ENCODE assay signal across 26 cellular contexts in the genomic region with DNA sequence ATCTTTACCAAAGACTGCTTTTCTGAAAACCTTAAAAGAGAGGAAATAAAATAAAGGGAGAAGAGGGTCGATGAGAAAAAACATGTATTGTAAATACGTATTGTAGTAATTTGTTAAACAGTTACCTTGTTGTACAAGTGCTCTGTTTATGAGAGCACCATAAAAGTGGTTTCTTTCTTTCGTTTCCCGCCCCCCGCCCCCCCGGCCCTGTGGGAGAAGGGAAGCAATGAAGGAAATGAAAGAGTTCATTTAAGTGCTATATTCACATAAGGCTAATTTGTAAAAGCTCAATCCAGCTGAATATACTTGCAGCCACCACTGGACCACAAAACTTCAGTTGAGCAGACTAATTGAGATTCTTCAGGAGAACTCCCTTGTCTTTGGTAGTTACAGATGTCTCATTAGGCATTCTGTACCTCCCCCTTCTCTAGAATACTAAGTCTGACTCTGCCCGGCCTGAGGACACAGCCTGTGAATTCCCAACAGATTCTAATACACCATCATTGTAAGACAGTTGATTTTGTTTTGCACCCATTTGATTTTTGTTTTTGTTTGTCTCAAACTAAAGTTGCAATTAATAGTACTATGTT.
A peak's percentile ranks its signal among the peaks of the same experiment; 100 is the strongest.
DNase-seq lines count a peak whose midpoint lies in the region; ATAC-seq and TF ChIP-seq lines count a peak whose summit lies in the region.
"Had no signal": no experiment of that assay in that cellular context is flagged by ENCODE, and none has a peak within 500 bp of the region (broad histone marks: within the 10 kb centered on the region; RNA-seq: fewer than 3 reads in every experiment).

No MANE protein-coding gene starts in this region.

- POLR2A ChIA-PET in WTC11 (lab: Charles Lee): interaction anchor here (0.7 kb wide), 1 partner anchor 110 kb away, joined by 3 read pairs; no protein-coding TSS in a partner anchor

- no peak overlapping the region for H3K4me3 ChIP-seq in neuronal stem cell (ENCODE audit: low read length in 2 of 2)
- H3K4me3 ChIP-seq: ascending aorta, lower lobe of right lung had no signal

- peaks cover 25% of the 10 kb centered on the region for H3K36me3 Mint-ChIP-seq in WTC11
- no peaks in the 10 kb centered on the region for H3K36me3 Mint-ChIP-seq in activated T-cell treated with anti-CD3 and anti-CD28 coated beads, Interleukin-2, amount 50 U/mL, for 72 hours (ENCODE audit: insufficient read depth in 2 of 2)

- H3K4me2 ChIP-seq in neuronal stem cell (ENCODE audit: insufficient read depth, low read length, poor library complexity, severe bottlenecking): no peak overlapping the region

- WGBS in neuronal stem cell (ENCODE audit: extremely low coverage in 2 of 2, insufficient read length in 2 of 2, insufficient replicate concordance in 1 of 2), 2 donors: 100% methylated on average over 2 of the region's 7 CpGs

- H3K4me3 Mint-ChIP-seq in WTC11: no peak overlapping the region
- no peak overlapping the region for H3K4me3 Mint-ChIP-seq in activated T-cell treated with anti-CD3 and anti-CD28 coated beads, Interleukin-2, amount 50 U/mL, for 72 hours
- H3K4me3 Mint-ChIP-seq: CD8-positive, alpha-beta T cell; naive B cell had no signal

- H2BK5ac ChIP-seq in neuronal stem cell (ENCODE audit: low read length): no peak overlapping the region

- TF ChIP-seq CTCF in WTC11 (IDR thresholded peaks at IDR 0.05): no peak

- no peak overlapping the region for H2BK12ac ChIP-seq in neuronal stem cell (ENCODE audit: low read length)

- H3K27ac Mint-ChIP-seq in WTC11: no peak overlapping the region; the same call in 1 of the 2 replicates
- H3K27ac Mint-ChIP-seq in activated T-cell treated with anti-CD3 and anti-CD28 coated beads, Interleukin-2, amount 50 U/mL, for 72 hours: no peak overlapping the region
- H3K27ac Mint-ChIP-seq: CD8-positive, alpha-beta T cell had no signal

- no peak overlapping the region for H2BK120ac ChIP-seq in neuronal stem cell (ENCODE audit: low read depth, low read length)

- no peaks in the 10 kb centered on the region for H3K27me3 Mint-ChIP-seq in WTC11 (ENCODE audit: low read depth)
- no peaks in the 10 kb centered on the region for H3K27me3 Mint-ChIP-seq in activated T-cell treated with anti-CD3 and anti-CD28 coated beads, Interleukin-2, amount 50 U/mL, for 72 hours (ENCODE audit: low read depth)
- H3K27me3 Mint-ChIP-seq: naive B cell had no signal

- no peak overlapping the region for H4K91ac ChIP-seq in neuronal stem cell (ENCODE audit: low read depth, low read length, poor library complexity)

- no peaks in the 10 kb centered on the region for H3K9me3 Mint-ChIP-seq in WTC11
- no peaks in the 10 kb centered on the region for H3K9me3 Mint-ChIP-seq in activated T-cell treated with anti-CD3 and anti-CD28 coated beads, Interleukin-2, amount 50 U/mL, for 72 hours
- H3K9me3 Mint-ChIP-seq: CD8-positive, alpha-beta T cell; naive B cell had no signal

- no peak overlapping the region for H3K27ac ChIP-seq in neuronal stem cell (replicated peaks; ENCODE audit: low read length)
- H3K27ac ChIP-seq: ascending aorta, lower lobe of right lung, RWPE1 had no signal

- H3K36me3 ChIP-seq in neuronal stem cell (replicated peaks in 1 of 2; ENCODE audit: control insufficient read depth in 2 of 2, insufficient read depth in 2 of 2, low read length in 2 of 2): peaks cover 2 to 46% of the 10 kb centered on the region in 2 donors
- H3K36me3 ChIP-seq: ascending aorta had no signal

- H3K23ac ChIP-seq in neuronal stem cell (ENCODE audit: low read depth, low read length, poor library complexity): no peak overlapping the region

- H3K4me1 Mint-ChIP-seq in WTC11: peaks cover 6% of the 10 kb centered on the region
- peaks cover 6% of the 10 kb centered on the region for H3K4me1 Mint-ChIP-seq in activated T-cell treated with anti-CD3 and anti-CD28 coated beads, Interleukin-2, amount 50 U/mL, for 72 hours (ENCODE audit: low read depth)

- no peak overlapping the region for H2BK15ac ChIP-seq in neuronal stem cell (ENCODE audit: low read length)

- CTCF ChIA-PET in WTC11 (lab: Charles Lee): no interaction called here

- no peak overlapping the region for H4K8ac ChIP-seq in neuronal stem cell (ENCODE audit: low read depth, low read length)

- no peaks in the 10 kb centered on the region for H3K4me1 ChIP-seq in neuronal stem cell (ENCODE audit: control insufficient read depth in 2 of 2, insufficient read depth in 1 of 2, low read depth in 1 of 2, low read length in 2 of 2)
- H3K4me1 ChIP-seq: ascending aorta, lower lobe of right lung had no signal

- H3K79me1 ChIP-seq in neuronal stem cell (ENCODE audit: low read depth, low read length): no peaks in the 10 kb centered on the region

- H2AK5ac ChIP-seq in neuronal stem cell (ENCODE audit: low read depth, low read length): no peak overlapping the region

- no peak overlapping the region for H3K4ac ChIP-seq in neuronal stem cell (ENCODE audit: low read length)

- H3K9ac ChIP-seq in neuronal stem cell (ENCODE audit: low read depth, low read length, poor library complexity): no peak overlapping the region

- ATAC-seq in WTC11 (peak; percentile 50; the same call in 1 of the 2 replicates), GM18907 (IDR thresholded peaks at IDR 0.05; ENCODE audit: unreplicated experiment) (no peak)
- ATAC-seq in activated T-cell treated with anti-CD3 and anti-CD28 coated beads, Interleukin-2, amount 50 U/mL, for 72 hours (replicated peaks in 1 of 2): no peak
- ATAC-seq: CD8-positive, alpha-beta T cell; lower lobe of right lung; SK-N-SH treated with all-trans-retinoic acid at 6 μM for 48 hours had no signal

- H3K18ac ChIP-seq in neuronal stem cell (ENCODE audit: low read length): no peak overlapping the region

- no peaks in the 10 kb centered on the region for H3K27me3 ChIP-seq in neuronal stem cell (ENCODE audit: control insufficient read depth in 3 of 3, insufficient read depth in 3 of 3, low read depth in 1 of 3, low read length in 3 of 3)
- H3K27me3 ChIP-seq: ascending aorta, heart left ventricle had no signal

- no peak overlapping the region for H2AFZ ChIP-seq in neuronal stem cell (ENCODE audit: low read length)

- no peak overlapping the region for H3K14ac ChIP-seq in neuronal stem cell (ENCODE audit: low read length)

- DNase-seq in COLO829 (ENCODE audit: low spot score): peak; percentile 40
- DNase-seq in WTC11 (ENCODE audit: low spot score): no peak
- peak; percentile 10 for DNase-seq in iPS-NIHi7 (ENCODE audit: extremely low spot score)
- DNase-seq in neuronal stem cell (ENCODE audit: low spot score): peak; percentile 18
- DNase-seq in OCI-M2 (lab: John Stamatoyannopoulos, UW; ENCODE audit: unreplicated experiment): no peak
- DNase-seq in activated T-cell treated with anti-CD3 and anti-CD28 coated beads, Interleukin-2, amount 50 U/mL, for 72 hours: no peak
- DNase-seq in middle frontal gyrus (ENCODE audit: extremely low spot score, low spot score): no peak
- DNase-seq: activated CD4-positive, alpha-beta T cell treated with anti-CD3 and anti-CD28 coated beads for 1 hour; activated naive CD4-positive, alpha-beta T cell treated with anti-CD3 and anti-CD28 coated beads, Interleukin-2, amount 50 U/mL, for 16 hours; activated T-cell treated with anti-CD3 and anti-CD28 coated beads, Interleukin-2, amount 50 U/mL, for 48 hours; CD8-positive, alpha-beta T cell; DMS79; heart left ventricle; lower lobe of right lung; naive B cell; NCI-H1105 treated with DMSO at 0.1 percent for 48 hours; NCI-H2081; NCI-H510A; posterior cingulate gyrus; stimulated activated CD4-positive, alpha-beta T cell treated with anti-CD3 and anti-CD28 coated beads, Interleukin-1b, Interleukin-23, amount 100 ng/mL, for 48 hours; stimulated activated naive CD4-positive, alpha-beta T cell; T1000 had no signal

- no peaks in the 10 kb centered on the region for H3K9me3 ChIP-seq in neuronal stem cell (replicated peaks in 1 of 2; ENCODE audit: control insufficient read depth in 2 of 2, insufficient read depth in 1 of 2, low read depth in 1 of 2, low read length in 2 of 2)
- H3K9me3 ChIP-seq: ascending aorta, heart left ventricle, lower lobe of right lung had no signal

TF ChIP-seq in WTC11, 78 proteins besides CTCF, POLR2A, EP300 and RAD21 (continues in another document):
- TF ChIP-seq, protein P1, sequence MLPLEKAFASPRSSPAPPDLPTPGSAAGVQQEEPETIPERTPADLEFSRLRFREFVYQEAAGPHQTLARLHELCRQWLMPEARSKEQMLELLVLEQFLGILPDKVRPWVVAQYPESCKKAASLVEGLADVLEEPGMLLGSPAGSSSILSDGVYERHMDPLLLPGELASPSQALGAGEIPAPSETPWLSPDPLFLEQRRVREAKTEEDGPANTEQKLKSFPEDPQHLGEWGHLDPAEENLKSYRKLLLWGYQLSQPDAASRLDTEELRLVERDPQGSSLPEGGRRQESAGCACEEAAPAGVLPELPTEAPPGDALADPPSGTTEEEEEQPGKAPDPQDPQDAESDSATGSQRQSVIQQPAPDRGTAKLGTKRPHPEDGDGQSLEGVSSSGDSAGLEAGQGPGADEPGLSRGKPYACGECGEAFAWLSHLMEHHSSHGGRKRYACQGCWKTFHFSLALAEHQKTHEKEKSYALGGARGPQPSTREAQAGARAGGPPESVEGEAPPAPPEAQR (CRISPR knock-in tag; IDR thresholded peaks at IDR 0.05): no peak
- no peak for TF ChIP-seq SOX15 (CRISPR knock-in tag; IDR thresholded peaks at IDR 0.05)
- no peak for TF ChIP-seq OVOL2 (CRISPR knock-in tag; IDR thresholded peaks at IDR 0.05; ENCODE audit: borderline replicate concordance)
- TF ChIP-seq, protein P2, sequence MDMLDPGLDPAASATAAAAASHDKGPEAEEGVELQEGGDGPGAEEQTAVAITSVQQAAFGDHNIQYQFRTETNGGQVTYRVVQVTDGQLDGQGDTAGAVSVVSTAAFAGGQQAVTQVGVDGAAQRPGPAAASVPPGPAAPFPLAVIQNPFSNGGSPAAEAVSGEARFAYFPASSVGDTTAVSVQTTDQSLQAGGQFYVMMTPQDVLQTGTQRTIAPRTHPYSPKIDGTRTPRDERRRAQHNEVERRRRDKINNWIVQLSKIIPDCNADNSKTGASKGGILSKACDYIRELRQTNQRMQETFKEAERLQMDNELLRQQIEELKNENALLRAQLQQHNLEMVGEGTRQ (CRISPR knock-in tag; IDR thresholded peaks at IDR 0.05): no peak
- TF ChIP-seq, protein P3, sequence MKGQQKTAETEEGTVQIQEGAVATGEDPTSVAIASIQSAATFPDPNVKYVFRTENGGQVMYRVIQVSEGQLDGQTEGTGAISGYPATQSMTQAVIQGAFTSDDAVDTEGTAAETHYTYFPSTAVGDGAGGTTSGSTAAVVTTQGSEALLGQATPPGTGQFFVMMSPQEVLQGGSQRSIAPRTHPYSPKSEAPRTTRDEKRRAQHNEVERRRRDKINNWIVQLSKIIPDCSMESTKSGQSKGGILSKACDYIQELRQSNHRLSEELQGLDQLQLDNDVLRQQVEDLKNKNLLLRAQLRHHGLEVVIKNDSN (CRISPR knock-in tag; IDR thresholded peaks at IDR 0.05): no peak
- no peak for TF ChIP-seq MXD4 (CRISPR knock-in tag; IDR thresholded peaks at IDR 0.05; ENCODE audit: borderline replicate concordance)

Comparison
In these comparisons a context has a peak if more than half of its experiments do, and no peak if none do; other contexts are left out.
1. DNase-seq: peak in COLO829 (single experiment), iPS-NIHi7 (single experiment) and neuronal stem cell (single experiment); none in WTC11 (single experiment), OCI-M2 (single experiment), activated T-cell treated with anti-CD3 and anti-CD28 coated beads, Interleukin-2, amount 50 U/mL, for 72 hours (0 of 2) and middle frontal gyrus (single experiment).